Comparison of ENCODE assay signal across 1 cellular context in the genomic region with DNA sequence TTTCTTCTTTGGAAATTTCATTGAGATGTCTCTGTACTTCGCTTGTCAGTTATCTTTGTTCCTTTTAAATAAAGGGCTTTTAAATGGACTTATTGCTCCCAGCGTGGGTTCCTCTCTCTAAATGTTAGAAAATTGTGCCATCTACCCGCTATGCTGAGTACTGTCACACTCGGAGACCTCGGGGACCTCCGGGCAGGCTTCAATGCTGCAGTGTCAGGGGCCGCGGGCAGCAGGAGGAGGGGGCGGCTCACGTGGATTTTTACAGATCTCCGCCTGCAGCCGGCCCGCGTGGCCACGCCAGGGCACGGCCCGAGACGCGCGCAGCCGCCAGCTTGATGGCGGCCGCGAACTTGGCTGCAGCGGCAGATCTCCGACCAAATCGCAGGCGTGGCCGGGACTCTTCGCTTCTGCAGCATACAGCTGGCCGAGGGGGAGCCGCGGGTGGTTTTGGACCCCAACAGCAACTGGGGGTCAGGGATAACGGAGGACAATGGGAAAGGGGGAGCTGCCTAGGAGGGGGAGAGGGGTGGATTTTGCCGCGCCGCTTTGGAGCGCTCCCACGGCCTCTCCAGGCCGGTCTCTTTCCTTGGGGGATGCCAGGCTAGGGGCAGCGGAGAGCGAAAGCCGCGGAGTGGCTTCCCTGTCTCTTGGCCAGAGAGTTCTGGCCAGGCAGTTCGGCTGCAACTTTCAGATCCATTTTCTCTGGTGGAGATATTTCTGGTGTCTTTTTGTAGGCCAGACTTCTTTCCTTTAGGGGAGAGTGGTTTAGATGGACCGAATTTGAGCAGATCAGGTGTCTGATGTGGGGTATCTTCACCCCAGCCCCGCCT.
TF ChIP-seq lines count a peak whose summit lies in the region.

No MANE protein-coding gene starts in this region.

TF ChIP-seq in H1, 55 proteins besides CTCF, POLR2A, EP300 and RAD21 (continued from another document):
- TF ChIP-seq YY1 (IDR thresholded peaks at IDR 0.05; ENCODE audit: low read depth, low read length), result 0 out of 2 replicates have a peak, but pooled peaks have one; percentile 31
- TF ChIP-seq EZH2 (IDR thresholded peaks at IDR 0.05; ENCODE audit: low read depth, low read length, severe bottlenecking), result peak; percentile 97
- TF ChIP-seq, protein P1, sequence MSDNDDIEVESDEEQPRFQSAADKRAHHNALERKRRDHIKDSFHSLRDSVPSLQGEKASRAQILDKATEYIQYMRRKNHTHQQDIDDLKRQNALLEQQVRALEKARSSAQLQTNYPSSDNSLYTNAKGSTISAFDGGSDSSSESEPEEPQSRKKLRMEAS (IDR thresholded peaks at IDR 0.05), result peak; percentile 31; the same call in 1 of the 2 replicates
- peak; percentile 96 for TF ChIP-seq RNF2 (IDR thresholded peaks at IDR 0.05; ENCODE audit: borderline replicate concordance, low read depth, low read length, missing control alignments, poor library complexity, severe bottlenecking)
- peak; percentile 31 for TF ChIP-seq ASH2L (IDR thresholded peaks at IDR 0.05; ENCODE audit: low read length)
